Comparison of ENCODE assay signal across 11 cellular contexts in genomic region chr20:45080867-45081616, GRCh38. TPM values are rescaled to one million over a fixed set of nuclear protein-coding genes. Genes with fewer than 3 reads are reported as not detected.
DNase-seq lines count a peak whose midpoint lies in the region; ATAC-seq and TF ChIP-seq lines count a peak whose summit lies in the region.
"Had no signal": no experiment of that assay in that cellular context is flagged by ENCODE, and none has a peak within 500 bp of the region (broad histone marks: within the 10 kb centered on the region; RNA-seq: fewer than 3 reads in every experiment).

No MANE protein-coding gene starts in this region.

- H3K36me3 ChIP-seq in mammary epithelial cell (ENCODE audit: insufficient read depth, low read length) (no peaks in the 10 kb centered on the region), vagina (peaks cover 0 to 21% of the 10 kb centered on the region in 2 donors)

- peak; percentile 23 for DNase-seq in activated CD4-positive, alpha-beta T cell treated with anti-CD3 and anti-CD28 coated beads, Interleukin-2, amount 10 ng/mL, durations not matched to agents 7 days and 5 days
- no peak for DNase-seq in activated CD4-positive, alpha-beta T cell treated with anti-CD3 and anti-CD28 coated beads, Interleukin-2, amount 50 U/mL, for 1 hour
- DNase-seq in LHCN-M2 (ENCODE audit: low read depth) (peak; percentile 37), mammary epithelial cell (no peak), progenitor cell of endocrine pancreas (ENCODE audit: low spot score, unreplicated experiment) (no peak), vagina (ENCODE audit: extremely low spot score in 2 of 2) (no peak)
- DNase-seq: effector memory CD4-positive, alpha-beta T cell; H7; NCI-H1694 had no signal

- H3K36me3 Mint-ChIP-seq in activated CD4-positive, alpha-beta T cell treated with anti-CD3 and anti-CD28 coated beads, Interleukin-2, amount 10 ng/mL, durations not matched to agents 7 days and 5 days (ENCODE audit: low read depth), result peaks cover 81% of the 10 kb centered on the region
- peaks cover 40% of the 10 kb centered on the region for H3K36me3 Mint-ChIP-seq in progenitor cell of endocrine pancreas (ENCODE audit: insufficient read depth)

- no peaks in the 10 kb centered on the region for H3K4me1 ChIP-seq in mammary epithelial cell (ENCODE audit: insufficient read depth, low read length)
- no peaks in the 10 kb centered on the region for H3K4me1 ChIP-seq in vagina

- WGBS in mammary epithelial cell (ENCODE audit: low coverage, missing lambda C conversion rate), result 80% methylated on average over 5 of the region's 5 CpGs

- in situ Hi-C loops in mammary epithelial cell (cut with MboI; ENCODE audit: low sequenced_read_pairs in 2 of 2), result no loop called here

- H4K20me1 ChIP-seq in mammary epithelial cell (ENCODE audit: insufficient read depth, low read length), result no peaks in the 10 kb centered on the region

- TF ChIP-seq POLR2A in vagina (IDR thresholded peaks at IDR 0.05), result no peak

- no peak for ATAC-seq in GM21390 (IDR thresholded peaks at IDR 0.05; ENCODE audit: unreplicated experiment)
- no peak for ATAC-seq in HG03520 (IDR thresholded peaks at IDR 0.05; ENCODE audit: unreplicated experiment)

- H3K79me2 ChIP-seq in mammary epithelial cell (ENCODE audit: insufficient read depth, low read length), result no peaks in the 10 kb centered on the region

- CTCF ChIA-PET in activated CD4-positive, alpha-beta T cell treated with anti-CD3 and anti-CD28 coated beads, Interleukin-2, amount 10 ng/mL, durations not matched to agents 7 days and 5 days (lab: Charles Lee), result interaction anchor here (1.0 kb wide), 1 partner anchor 15 kb away, joined by 3 read pairs; no protein-coding TSS in a partner anchor
- CTCF ChIA-PET in mammary epithelial cell (lab: Charles Lee; ENCODE audit: low non-redundant PET), result no interaction called here

- TF ChIP-seq CTCF in mammary epithelial cell (conservative IDR thresholded peaks at IDR 0.05 in 1 of 2, IDR thresholded peaks at IDR 0.05 in 1 of 2; ENCODE audit: extremely low read depth in 1 of 2, insufficient read depth in 1 of 2, low read depth in 1 of 2, low read length in 2 of 2) (peak; percentile 40 to 46), progenitor cell of endocrine pancreas (IDR thresholded peaks at IDR 0.05; ENCODE audit: unreplicated experiment) (peak; percentile 43), vagina (IDR thresholded peaks at IDR 0.05) (no peak)

- no peak overlapping the region for H2AFZ ChIP-seq in mammary epithelial cell (ENCODE audit: low read depth, low read length)

- peaks cover 6% of the 10 kb centered on the region for H3K9me3 Mint-ChIP-seq in activated CD4-positive, alpha-beta T cell treated with anti-CD3 and anti-CD28 coated beads, Interleukin-2, amount 10 ng/mL, durations not matched to agents 7 days and 5 days
- H3K9me3 Mint-ChIP-seq in progenitor cell of endocrine pancreas (ENCODE audit: low read depth), result peaks cover 12% of the 10 kb centered on the region

- H3K9me3 ChIP-seq in mammary epithelial cell (replicated peaks; ENCODE audit: insufficient read depth, low read length), result no peaks in the 10 kb centered on the region
- H3K9me3 ChIP-seq in vagina, result peaks cover 7% of the 10 kb centered on the region

- no TSS peak for BruUV-seq in mammary epithelial cell (replicated peaks; lab: Mats Ljungman, UMichigan)

- H3K27ac ChIP-seq in mammary epithelial cell (ENCODE audit: insufficient read depth, low read depth, low read length), result no peak overlapping the region
- H3K27ac ChIP-seq in vagina, result no peak overlapping the region

- dilution Hi-C loops in mammary epithelial cell (cut with HindIII; ENCODE audit: low sequenced_read_pairs), result no loop called here

- H3K4me3 ChIP-seq in mammary epithelial cell (replicated peaks in 1 of 3; ENCODE audit: insufficient read depth in 1 of 3, low read depth in 2 of 3, low read length in 3 of 3) (no peak overlapping the region), vagina (no peak overlapping the region)

- POLR2A ChIA-PET in activated CD4-positive, alpha-beta T cell treated with anti-CD3 and anti-CD28 coated beads, Interleukin-2, amount 10 ng/mL, durations not matched to agents 7 days and 5 days (lab: Charles Lee), result no interaction called here

- H3K9ac ChIP-seq in mammary epithelial cell (ENCODE audit: insufficient read depth, low read length), result no peak overlapping the region

- H3K27me3 ChIP-seq in mammary epithelial cell (ENCODE audit: insufficient read depth, low read length), result no peaks in the 10 kb centered on the region
- no peaks in the 10 kb centered on the region for H3K27me3 ChIP-seq in vagina

- H3K4me3 Mint-ChIP-seq in activated CD4-positive, alpha-beta T cell treated with anti-CD3 and anti-CD28 coated beads, Interleukin-2, amount 10 ng/mL, durations not matched to agents 7 days and 5 days, result no peak overlapping the region
- H3K4me3 Mint-ChIP-seq in progenitor cell of endocrine pancreas (ENCODE audit: low read depth), result no peak overlapping the region

- peak overlapping the region; percentile 20 for H3K27ac Mint-ChIP-seq in activated CD4-positive, alpha-beta T cell treated with anti-CD3 and anti-CD28 coated beads, Interleukin-2, amount 10 ng/mL, durations not matched to agents 7 days and 5 days
- no peak overlapping the region for H3K27ac Mint-ChIP-seq in progenitor cell of endocrine pancreas

- H3K27me3 Mint-ChIP-seq in activated CD4-positive, alpha-beta T cell treated with anti-CD3 and anti-CD28 coated beads, Interleukin-2, amount 10 ng/mL, durations not matched to agents 7 days and 5 days, result no peaks in the 10 kb centered on the region
- no peaks in the 10 kb centered on the region for H3K27me3 Mint-ChIP-seq in progenitor cell of endocrine pancreas

- H3K4me1 Mint-ChIP-seq in activated CD4-positive, alpha-beta T cell treated with anti-CD3 and anti-CD28 coated beads, Interleukin-2, amount 10 ng/mL, durations not matched to agents 7 days and 5 days, result peaks cover 3% of the 10 kb centered on the region
- H3K4me1 Mint-ChIP-seq in progenitor cell of endocrine pancreas (ENCODE audit: low read depth), result peaks cover 14% of the 10 kb centered on the region

- intact Hi-C loops in mammary epithelial cell (cut with micrococcal nuclease) (loop anchor here (2.0 kb wide), 1 partner anchor 14 kb away; no protein-coding TSS in a partner anchor), vagina (cut with DNase I) (no loop called here)

- no peak overlapping the region for H3K4me2 ChIP-seq in mammary epithelial cell (ENCODE audit: insufficient read depth, low read depth, low read length)

RNA-seq across cellular contexts. Expression of gene KCNS1, which starts 19.9 kb away (rescaled TPM):
- not detected for total RNA-seq in activated CD4-positive, alpha-beta T cell treated with anti-CD3 and anti-CD28 coated beads, Interleukin-2, amount 10 ng/mL, durations not matched to agents 7 days and 5 days
- not detected in 2 replicates for total RNA-seq in LHCN-M2 (2014; rRNA removed)
- not detected for polyA plus RNA-seq in LHCN-M2 (2012)
- under 1 TPM; 0.26 to 0.33 TPM for total RNA-seq in mammary epithelial cell
- polyA plus RNA-seq in mammary epithelial cell, result 0.32 TPM
- 0.62 TPM for polyA minus RNA-seq in mammary epithelial cell
- 0.07 and 0.12 TPM in 2 replicates for total RNA-seq in progenitor cell of endocrine pancreas
- total RNA-seq in vagina, result not detected

RNA-seq across cellular contexts. Expression of gene WFDC5, which starts 33.9 kb away (rescaled TPM):
- not detected for total RNA-seq in activated CD4-positive, alpha-beta T cell treated with anti-CD3 and anti-CD28 coated beads, Interleukin-2, amount 10 ng/mL, durations not matched to agents 7 days and 5 days
- total RNA-seq in LHCN-M2 (2014; rRNA removed) (not detected in 2 replicates), mammary epithelial cell (under 1 TPM; 0.33 to 0.49 TPM), progenitor cell of endocrine pancreas (not detected in 2 replicates), vagina (6.1 TPM)
- not detected for polyA plus RNA-seq in LHCN-M2 (2012)
- polyA plus RNA-seq in mammary epithelial cell, result 0.41 TPM
- not detected for polyA minus RNA-seq in mammary epithelial cell
- total RNA-seq: H7 had no signal

RNA-seq across cellular contexts. Expression of gene WFDC12, which starts 43.2 kb away (rescaled TPM):
- not detected for total RNA-seq in activated CD4-positive, alpha-beta T cell treated with anti-CD3 and anti-CD28 coated beads, Interleukin-2, amount 10 ng/mL, durations not matched to agents 7 days and 5 days
- not detected in 2 replicates for total RNA-seq in LHCN-M2 (2014; rRNA removed)
- not detected for polyA plus RNA-seq in LHCN-M2 (2012)
- total RNA-seq in mammary epithelial cell, result not detected
- polyA plus RNA-seq in mammary epithelial cell, result 0.10 TPM
- not detected for polyA minus RNA-seq in mammary epithelial cell
- not detected in 2 replicates for total RNA-seq in progenitor cell of endocrine pancreas
- total RNA-seq in vagina, result 4.4 TPM
- total RNA-seq: H7 had no signal

Comparison
In these comparisons a context has a peak if more than half of its experiments do, and no peak if none do; other contexts are left out.
1. DNase-seq: peak in activated CD4-positive, alpha-beta T cell treated with anti-CD3 and anti-CD28 coated beads, Interleukin-2, amount 10 ng/mL, durations not matched to agents 7 days and 5 days (single experiment) and LHCN-M2 (single experiment); none in activated CD4-positive, alpha-beta T cell treated with anti-CD3 and anti-CD28 coated beads, Interleukin-2, amount 50 U/mL, for 1 hour (single experiment), mammary epithelial cell (single experiment), progenitor cell of endocrine pancreas (single experiment) and vagina (0 of 2).
2. CTCF ChIP-seq: peak in mammary epithelial cell (2 of 2) and progenitor cell of endocrine pancreas (single experiment); none in vagina (0 of 3).